In the genomic region with DNA sequence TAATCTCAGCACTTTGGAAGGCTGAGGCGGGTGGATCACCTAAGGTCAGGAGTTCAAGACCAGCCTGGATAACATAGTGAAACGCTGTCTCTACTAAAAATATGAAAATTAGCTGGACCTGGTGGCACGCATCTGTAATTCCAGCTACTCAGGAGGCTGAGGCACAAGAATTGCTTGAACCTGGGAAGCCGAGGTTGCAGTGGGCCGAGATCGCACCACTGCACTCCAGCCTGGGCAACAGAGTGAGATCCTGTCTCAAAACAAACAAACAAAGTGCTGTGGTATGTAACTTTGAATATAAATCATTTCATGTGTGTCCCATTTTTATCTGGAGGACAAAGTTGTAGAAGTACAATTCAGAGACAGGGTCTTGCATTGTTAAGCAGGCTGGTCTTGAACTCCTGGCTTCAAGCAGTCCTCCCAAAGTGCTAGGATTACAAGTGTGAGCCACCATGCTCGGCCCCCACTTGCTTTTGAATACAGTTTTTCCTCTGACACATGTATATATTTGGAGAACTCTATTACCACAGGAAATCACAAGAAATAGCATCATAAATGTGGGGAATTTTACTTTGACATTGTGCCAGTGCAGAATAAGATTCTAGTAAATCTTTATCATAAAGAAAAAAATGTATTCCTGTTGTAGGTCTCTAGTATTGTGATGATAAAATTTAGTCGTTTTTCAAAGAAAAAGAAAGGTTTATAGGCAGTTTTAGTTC, we compare ENCODE assay signal across 15 cellular contexts. TPM values are rescaled to one million over a fixed set of nuclear protein-coding genes. Genes with fewer than 3 reads are reported as not detected.
A peak's percentile ranks its signal among the peaks of the same experiment; 100 is the strongest.
DNase-seq lines count a peak whose midpoint lies in the region; ATAC-seq and TF ChIP-seq lines count a peak whose summit lies in the region.
"Had no signal": no experiment of that assay in that cellular context is flagged by ENCODE, and none has a peak within 500 bp of the region (broad histone marks: within the 10 kb centered on the region; RNA-seq: fewer than 3 reads in every experiment).

No MANE protein-coding gene starts in this region.

- TF ChIP-seq EP300 in suprapubic skin (IDR thresholded peaks at IDR 0.05) = no peak

- H3K4me1 ChIP-seq in adipocyte (ENCODE audit: control insufficient read depth, insufficient read depth, low read length) (peaks cover 53% of the 10 kb centered on the region), suprapubic skin (peaks cover 31% of the 10 kb centered on the region), mucosa of descending colon (ENCODE audit: low read depth) (no peaks in the 10 kb centered on the region)
- H3K4me1 ChIP-seq: neural progenitor cell had no signal

- peaks cover 4 to 23% (median 10%) of the 10 kb centered on the region in 3 donors for H3K36me3 Mint-ChIP-seq in immature natural killer cell

- no peak for ATAC-seq in mucosa of descending colon
- ATAC-seq: activated T-helper 17 cell treated with anti-CD3 and anti-CD28 coated beads, Interleukin-2, amount 50 U/mL, for 72 hours had no signal

- TF ChIP-seq POLR2A in suprapubic skin (IDR thresholded peaks at IDR 0.05) = no peak

- H3K36me3 ChIP-seq in adipocyte (ENCODE audit: control insufficient read depth, insufficient read depth, low read length, severe bottlenecking) (peaks cover 38% of the 10 kb centered on the region), suprapubic skin (peaks cover 25% of the 10 kb centered on the region), mucosa of descending colon (ENCODE audit: low read depth) (no peaks in the 10 kb centered on the region)

- H3K27ac Mint-ChIP-seq in immature natural killer cell = peak overlapping the region; percentile 61 to 90 (median 80)
- H3K27ac Mint-ChIP-seq: activated T-helper 17 cell treated with anti-CD3 and anti-CD28 coated beads, Interleukin-2, amount 50 U/mL, for 72 hours; neural progenitor cell had no signal

- peak overlapping the region; percentile 57 for H3K4me3 ChIP-seq in adipocyte (ENCODE audit: low read length)
- no peak overlapping the region for H3K4me3 ChIP-seq in suprapubic skin
- H3K4me3 ChIP-seq in mucosa of descending colon = no peak overlapping the region
- H3K4me3 ChIP-seq: neural progenitor cell had no signal

- peak overlapping the region; percentile 33 for H3K9ac ChIP-seq in adipocyte (ENCODE audit: low read length)
- H3K9ac ChIP-seq: KMS-11, neural progenitor cell had no signal

- no peak for TF ChIP-seq CTCF in suprapubic skin (IDR thresholded peaks at IDR 0.05)
- no peak for TF ChIP-seq CTCF in mucosa of descending colon (IDR thresholded peaks at IDR 0.05)

- peaks cover 87 to 98% of the 10 kb centered on the region in 2 donors for H3K4me1 Mint-ChIP-seq in immature natural killer cell

- H3K27ac ChIP-seq in suprapubic skin = peak overlapping the region; percentile 28
- H3K27ac ChIP-seq: C4-2B, KMS-11, neural progenitor cell, WERI-Rb-1 had no signal

- H3K27me3 Mint-ChIP-seq in immature natural killer cell (ENCODE audit: low read depth in 3 of 3) = peaks cover 0 to 2% (median 0%) of the 10 kb centered on the region in 3 donors
- H3K27me3 Mint-ChIP-seq: activated T-helper 17 cell treated with anti-CD3 and anti-CD28 coated beads, Interleukin-2, amount 50 U/mL, for 72 hours had no signal

- DNase-seq in HCEC 1CT (peak; percentile 28), adipocyte (ENCODE audit: low read depth) (no peak), immature natural killer cell (no peak), suprapubic skin (ENCODE audit: low spot score in 2 of 2) (no peak), GOT3 (lab: John Stamatoyannopoulos, UW) (no peak), mucosa of descending colon (no peak), NCI-H187 treated with DMSO at 0.1 percent for 48 hours (lab: John Stamatoyannopoulos, UW) (no peak)
- DNase-seq: glutamatergic neuron; right cardiac atrium; stimulated activated CD4-positive, alpha-beta T cell treated with anti-CD3 and anti-CD28 coated beads, Interleukin-4, amount 100 ng/mL, for 24 hours; WERI-Rb-1 had no signal

- peak overlapping the region; percentile 19 to 60 (median 52) for H3K4me3 Mint-ChIP-seq in immature natural killer cell
- H3K4me3 Mint-ChIP-seq: activated T-helper 17 cell treated with anti-CD3 and anti-CD28 coated beads, Interleukin-2, amount 50 U/mL, for 72 hours; neural progenitor cell had no signal

- H3K9me3 ChIP-seq in adipocyte (ENCODE audit: control insufficient read depth, low read length) (no peaks in the 10 kb centered on the region), suprapubic skin (no peaks in the 10 kb centered on the region), mucosa of descending colon (no peaks in the 10 kb centered on the region)

- no peaks in the 10 kb centered on the region for H3K9me3 Mint-ChIP-seq in immature natural killer cell
- H3K9me3 Mint-ChIP-seq: activated T-helper 17 cell treated with anti-CD3 and anti-CD28 coated beads, Interleukin-2, amount 50 U/mL, for 72 hours; neural progenitor cell had no signal

- H3K27me3 ChIP-seq in adipocyte (replicated peaks; ENCODE audit: control insufficient read depth, insufficient read depth, low read length) (no peaks in the 10 kb centered on the region), suprapubic skin (no peaks in the 10 kb centered on the region)
- H3K27me3 ChIP-seq: neural progenitor cell had no signal

- 82% methylated on average over 8 of the region's 8 CpGs for WGBS in suprapubic skin

- intact Hi-C loops in mucosa of descending colon (cut with DNase I, micrococcal nuclease) = no loop called here

RNA-seq across cellular contexts. Expression of a gene that starts 32.6 kb away (rescaled TPM):
- 10 to 100 TPM; 26.4 to 52.7 (median 44.4) TPM for polyA plus RNA-seq in immature natural killer cell
- total RNA-seq in suprapubic skin = 100 to 1,000 TPM in 2 of 4 donors, 10 to 100 TPM in 2; 64.6 to 130 (median 95.5) TPM
- total RNA-seq in mucosa of descending colon = 10 to 100 TPM; 42.0 to 92.1 (median 44.6) TPM
